Comparison of ENCODE assay signal across 22 cellular contexts in genomic region chr3:94873751-94874150, GRCh38.
"Had no signal": no experiment of that assay in that cellular context is flagged by ENCODE, and none has a peak within 500 bp of the region (broad histone marks: within the 10 kb centered on the region; RNA-seq: fewer than 3 reads in every experiment).

No MANE protein-coding gene starts in this region.

- H3K4me3 ChIP-seq: coronary artery, dorsolateral prefrontal cortex, esophagus squamous epithelium, gastrocnemius medialis, heart right ventricle, left lung, lower lobe of right lung, mucosa of descending colon had no signal

- DNase-seq: dermis blood vessel endothelial cell; dorsolateral prefrontal cortex; effector CD4-positive, alpha-beta T cell; effector memory CD4-positive, alpha-beta T cell; erythroblast; esophagus squamous epithelium; foreskin fibroblast; foreskin melanocyte; gastrocnemius medialis; glutamatergic neuron; head of caudate nucleus; heart right ventricle; hippocampal formation; left cardiac atrium; left ventricle myocardium superior; lower lobe of right lung; mesenchymal stem cell had no signal

- ATAC-seq: esophagus mucosa, gastrocnemius medialis, heart right ventricle, left cardiac atrium, left lung, left ventricle myocardium superior, lower lobe of right lung, mucosa of descending colon had no signal

- H3K4me1 ChIP-seq: esophagus squamous epithelium, gastrocnemius medialis, heart right ventricle, left lung, lower lobe of right lung had no signal

- H3K36me3 ChIP-seq: esophagus squamous epithelium, gastrocnemius medialis, heart right ventricle, left lung, lower lobe of right lung had no signal

- H3K27me3 ChIP-seq: esophagus squamous epithelium, gastrocnemius medialis, heart right ventricle, left lung had no signal

- H3K9me3 ChIP-seq: esophagus squamous epithelium, gastrocnemius medialis, lower lobe of right lung, mucosa of descending colon had no signal

- H3K27ac ChIP-seq: coronary artery, dorsolateral prefrontal cortex, epithelial cell of prostate, esophagus squamous epithelium, gastrocnemius medialis, heart right ventricle, left lung, lower lobe of right lung had no signal
